ENCODE assay signal across 1 cellular context in the genomic region with DNA sequence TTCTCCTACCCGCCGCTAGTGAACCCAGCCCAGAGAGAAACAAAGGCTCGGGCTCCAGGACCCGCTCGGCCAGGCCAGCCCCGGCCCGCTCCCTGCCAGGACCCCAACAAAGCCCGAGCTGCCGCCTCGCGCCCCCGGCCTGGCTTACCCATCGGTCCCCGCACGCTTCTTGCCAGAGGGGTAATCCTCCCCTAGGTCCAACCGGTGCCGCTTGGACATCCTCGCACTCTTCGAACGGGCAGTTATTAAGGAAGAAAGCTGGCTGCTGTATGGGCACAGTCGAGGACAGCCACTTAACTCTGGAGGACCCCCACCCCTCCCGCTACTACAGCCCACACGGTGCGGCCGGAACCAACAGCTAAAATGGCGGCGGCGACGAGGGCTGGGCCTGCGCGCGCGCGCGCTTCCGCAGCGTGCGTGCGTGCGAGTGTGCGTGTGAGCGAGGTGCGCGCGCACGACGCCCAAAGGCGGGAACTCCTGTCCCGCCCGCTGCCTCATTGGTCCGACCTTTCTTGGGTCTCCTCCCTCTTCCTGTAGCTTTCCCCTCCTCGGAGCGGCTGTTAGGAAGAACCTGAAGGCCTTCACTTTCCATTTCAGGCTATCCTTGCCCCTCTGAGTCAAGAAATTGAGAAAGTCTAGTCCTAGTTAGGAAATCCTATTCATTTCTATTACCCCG.
TF ChIP-seq lines count a peak whose summit lies in the region.

A gene (minus strand): TSS at position 380 of the 676 bp plus-strand sequence. CDS start 161 bp downstream, at position 219.

TF ChIP-seq in GM12878, 131 proteins besides CTCF, POLR2A, EP300 and RAD21 (continued from another document and continues in another):
- TF ChIP-seq RCOR1 (conservative IDR thresholded peaks at IDR 0.05; ENCODE audit: low read depth, low read length) (no peak), ZBED1 (IDR thresholded peaks at IDR 0.05; ENCODE audit: borderline replicate concordance) (0 out of 2 replicates have a peak, but pooled peaks have one; percentile 53), RB1 (IDR thresholded peaks at IDR 0.05; ENCODE audit: borderline replicate concordance) (peak; percentile 88), SIN3A (IDR thresholded peaks at IDR 0.05; ENCODE audit: low read depth, low read length) (no peak; the same call in 1 of the 2 replicates), NFXL1 (IDR thresholded peaks at IDR 0.05; ENCODE audit: borderline replicate concordance) (no peak), BRCA1 (IDR thresholded peaks at IDR 0.05; ENCODE audit: low read depth, low read length) (no peak), BCL11A (IDR thresholded peaks at IDR 0.05; ENCODE audit: low read depth, low read length) (no peak), MEF2B (IDR thresholded peaks at IDR 0.05; ENCODE audit: partially characterized antibody, poor library complexity, severe bottlenecking) (peak; percentile 27), RBBP5 (conservative IDR thresholded peaks at IDR 0.05) (no peak), HCFC1 (IDR thresholded peaks at IDR 0.05; ENCODE audit: low read length) (peak; percentile 49; the same call in 1 of the 2 replicates), GATAD2B (conservative IDR thresholded peaks at IDR 0.05; ENCODE audit: low read depth) (peak; percentile 57; the same call in 1 of the 2 replicates), JUND (IDR thresholded peaks at IDR 0.05; ENCODE audit: low read depth, low read length) (no peak), KLF5 (IDR thresholded peaks at IDR 0.05; ENCODE audit: partially characterized antibody) (no peak), PML (IDR thresholded peaks at IDR 0.05; ENCODE audit: low read length) (peak; percentile 84), POLR2AphosphoS5 (IDR thresholded peaks at IDR 0.05; ENCODE audit: low read length) (peak; percentile 91), MYB (IDR thresholded peaks at IDR 0.05; ENCODE audit: borderline replicate concordance, low read depth, low read length) (0 out of 2 replicates have a peak, but pooled peaks have one; percentile 52), NR2F1 (conservative IDR thresholded peaks at IDR 0.05) (no peak), DPF2 (IDR thresholded peaks at IDR 0.05) (peak; percentile 18; the same call in 1 of the 2 replicates), YY1 (IDR thresholded peaks at IDR 0.05; ENCODE audit: low read depth, low read length) (peak; percentile 96), SMAD5 (IDR thresholded peaks at IDR 0.05; ENCODE audit: low read depth) (peak; percentile 56; the same call in 1 of the 2 replicates), PAX5 (IDR thresholded peaks at IDR 0.05; ENCODE audit: borderline replicate concordance, low read depth, low read length) (no peak), BACH1 (IDR thresholded peaks at IDR 0.05; ENCODE audit: borderline replicate concordance) (peak; percentile 9), SRF (IDR thresholded peaks at IDR 0.05; ENCODE audit: low read depth in 2 of 2, low read length in 2 of 2) (no peak), MYC (IDR thresholded peaks at IDR 0.05; ENCODE audit: insufficient read depth, insufficient read length, insufficient replicate concordance, low read length, severe bottlenecking) (peak; percentile 64), NRF1 (conservative IDR thresholded peaks at IDR 0.05; ENCODE audit: low read depth, low read length) (peak; percentile 61), CREM (IDR thresholded peaks at IDR 0.05; ENCODE audit: low read depth) (peak; percentile 62; the same call in 1 of the 2 replicates), HDGF (IDR thresholded peaks at IDR 0.05) (no peak), TAF1 (IDR thresholded peaks at IDR 0.05; ENCODE audit: borderline replicate concordance, low read depth, low read length) (peak; percentile 76), BHLHE40 (IDR thresholded peaks at IDR 0.05; ENCODE audit: borderline replicate concordance in 1 of 2, low read depth in 2 of 2, low read length in 1 of 2) (peak; percentile 39 to 78; a peak in 2 of 4 replicates), RUNX3 (IDR thresholded peaks at IDR 0.05; ENCODE audit: low read length) (peak; percentile 46; the same call in 1 of the 2 replicates), MTA3 (IDR thresholded peaks at IDR 0.05; ENCODE audit: borderline replicate concordance, low read length) (no peak)
- TF ChIP-seq, protein P1, sequence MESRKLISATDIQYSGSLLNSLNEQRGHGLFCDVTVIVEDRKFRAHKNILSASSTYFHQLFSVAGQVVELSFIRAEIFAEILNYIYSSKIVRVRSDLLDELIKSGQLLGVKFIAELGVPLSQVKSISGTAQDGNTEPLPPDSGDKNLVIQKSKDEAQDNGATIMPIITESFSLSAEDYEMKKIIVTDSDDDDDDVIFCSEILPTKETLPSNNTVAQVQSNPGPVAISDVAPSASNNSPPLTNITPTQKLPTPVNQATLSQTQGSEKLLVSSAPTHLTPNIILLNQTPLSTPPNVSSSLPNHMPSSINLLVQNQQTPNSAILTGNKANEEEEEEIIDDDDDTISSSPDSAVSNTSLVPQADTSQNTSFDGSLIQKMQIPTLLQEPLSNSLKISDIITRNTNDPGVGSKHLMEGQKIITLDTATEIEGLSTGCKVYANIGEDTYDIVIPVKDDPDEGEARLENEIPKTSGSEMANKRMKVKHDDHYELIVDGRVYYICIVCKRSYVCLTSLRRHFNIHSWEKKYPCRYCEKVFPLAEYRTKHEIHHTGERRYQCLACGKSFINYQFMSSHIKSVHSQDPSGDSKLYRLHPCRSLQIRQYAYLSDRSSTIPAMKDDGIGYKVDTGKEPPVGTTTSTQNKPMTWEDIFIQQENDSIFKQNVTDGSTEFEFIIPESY (IDR thresholded peaks at IDR 0.05): no peak
- TF ChIP-seq, protein P2, sequence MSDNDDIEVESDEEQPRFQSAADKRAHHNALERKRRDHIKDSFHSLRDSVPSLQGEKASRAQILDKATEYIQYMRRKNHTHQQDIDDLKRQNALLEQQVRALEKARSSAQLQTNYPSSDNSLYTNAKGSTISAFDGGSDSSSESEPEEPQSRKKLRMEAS (IDR thresholded peaks at IDR 0.05; ENCODE audit: low read depth, low read length): peak; percentile 18; the same call in 1 of the 2 replicates
- TF ChIP-seq, protein P3, sequence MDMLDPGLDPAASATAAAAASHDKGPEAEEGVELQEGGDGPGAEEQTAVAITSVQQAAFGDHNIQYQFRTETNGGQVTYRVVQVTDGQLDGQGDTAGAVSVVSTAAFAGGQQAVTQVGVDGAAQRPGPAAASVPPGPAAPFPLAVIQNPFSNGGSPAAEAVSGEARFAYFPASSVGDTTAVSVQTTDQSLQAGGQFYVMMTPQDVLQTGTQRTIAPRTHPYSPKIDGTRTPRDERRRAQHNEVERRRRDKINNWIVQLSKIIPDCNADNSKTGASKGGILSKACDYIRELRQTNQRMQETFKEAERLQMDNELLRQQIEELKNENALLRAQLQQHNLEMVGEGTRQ (IDR thresholded peaks at IDR 0.05; ENCODE audit: borderline replicate concordance, low read depth, low read length): no peak
- TF ChIP-seq, protein P4, sequence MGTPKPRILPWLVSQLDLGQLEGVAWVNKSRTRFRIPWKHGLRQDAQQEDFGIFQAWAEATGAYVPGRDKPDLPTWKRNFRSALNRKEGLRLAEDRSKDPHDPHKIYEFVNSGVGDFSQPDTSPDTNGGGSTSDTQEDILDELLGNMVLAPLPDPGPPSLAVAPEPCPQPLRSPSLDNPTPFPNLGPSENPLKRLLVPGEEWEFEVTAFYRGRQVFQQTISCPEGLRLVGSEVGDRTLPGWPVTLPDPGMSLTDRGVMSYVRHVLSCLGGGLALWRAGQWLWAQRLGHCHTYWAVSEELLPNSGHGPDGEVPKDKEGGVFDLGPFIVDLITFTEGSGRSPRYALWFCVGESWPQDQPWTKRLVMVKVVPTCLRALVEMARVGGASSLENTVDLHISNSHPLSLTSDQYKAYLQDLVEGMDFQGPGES (IDR thresholded peaks at IDR 0.05): 0 out of 2 replicates have a peak, but pooled peaks have one; percentile 3
- TF ChIP-seq, protein P5, sequence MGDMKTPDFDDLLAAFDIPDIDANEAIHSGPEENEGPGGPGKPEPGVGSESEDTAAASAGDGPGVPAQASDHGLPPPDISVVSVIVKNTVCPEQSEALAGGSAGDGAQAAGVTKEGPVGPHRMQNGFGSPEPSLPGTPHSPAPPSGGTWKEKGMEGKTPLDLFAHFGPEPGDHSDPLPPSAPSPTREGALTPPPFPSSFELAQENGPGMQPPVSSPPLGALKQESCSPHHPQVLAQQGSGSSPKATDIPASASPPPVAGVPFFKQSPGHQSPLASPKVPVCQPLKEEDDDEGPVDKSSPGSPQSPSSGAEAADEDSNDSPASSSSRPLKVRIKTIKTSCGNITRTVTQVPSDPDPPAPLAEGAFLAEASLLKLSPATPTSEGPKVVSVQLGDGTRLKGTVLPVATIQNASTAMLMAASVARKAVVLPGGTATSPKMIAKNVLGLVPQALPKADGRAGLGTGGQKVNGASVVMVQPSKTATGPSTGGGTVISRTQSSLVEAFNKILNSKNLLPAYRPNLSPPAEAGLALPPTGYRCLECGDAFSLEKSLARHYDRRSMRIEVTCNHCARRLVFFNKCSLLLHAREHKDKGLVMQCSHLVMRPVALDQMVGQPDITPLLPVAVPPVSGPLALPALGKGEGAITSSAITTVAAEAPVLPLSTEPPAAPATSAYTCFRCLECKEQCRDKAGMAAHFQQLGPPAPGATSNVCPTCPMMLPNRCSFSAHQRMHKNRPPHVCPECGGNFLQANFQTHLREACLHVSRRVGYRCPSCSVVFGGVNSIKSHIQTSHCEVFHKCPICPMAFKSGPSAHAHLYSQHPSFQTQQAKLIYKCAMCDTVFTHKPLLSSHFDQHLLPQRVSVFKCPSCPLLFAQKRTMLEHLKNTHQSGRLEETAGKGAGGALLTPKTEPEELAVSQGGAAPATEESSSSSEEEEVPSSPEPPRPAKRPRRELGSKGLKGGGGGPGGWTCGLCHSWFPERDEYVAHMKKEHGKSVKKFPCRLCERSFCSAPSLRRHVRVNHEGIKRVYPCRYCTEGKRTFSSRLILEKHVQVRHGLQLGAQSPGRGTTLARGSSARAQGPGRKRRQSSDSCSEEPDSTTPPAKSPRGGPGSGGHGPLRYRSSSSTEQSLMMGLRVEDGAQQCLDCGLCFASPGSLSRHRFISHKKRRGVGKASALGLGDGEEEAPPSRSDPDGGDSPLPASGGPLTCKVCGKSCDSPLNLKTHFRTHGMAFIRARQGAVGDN (IDR thresholded peaks at IDR 0.05): 0 out of 2 replicates have a peak, but pooled peaks have one; percentile 25
- TF ChIP-seq, protein P6, sequence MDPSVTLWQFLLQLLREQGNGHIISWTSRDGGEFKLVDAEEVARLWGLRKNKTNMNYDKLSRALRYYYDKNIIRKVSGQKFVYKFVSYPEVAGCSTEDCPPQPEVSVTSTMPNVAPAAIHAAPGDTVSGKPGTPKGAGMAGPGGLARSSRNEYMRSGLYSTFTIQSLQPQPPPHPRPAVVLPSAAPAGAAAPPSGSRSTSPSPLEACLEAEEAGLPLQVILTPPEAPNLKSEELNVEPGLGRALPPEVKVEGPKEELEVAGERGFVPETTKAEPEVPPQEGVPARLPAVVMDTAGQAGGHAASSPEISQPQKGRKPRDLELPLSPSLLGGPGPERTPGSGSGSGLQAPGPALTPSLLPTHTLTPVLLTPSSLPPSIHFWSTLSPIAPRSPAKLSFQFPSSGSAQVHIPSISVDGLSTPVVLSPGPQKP (IDR thresholded peaks at IDR 0.05; ENCODE audit: low read depth, low read length): no peak
- TF ChIP-seq, protein P7, sequence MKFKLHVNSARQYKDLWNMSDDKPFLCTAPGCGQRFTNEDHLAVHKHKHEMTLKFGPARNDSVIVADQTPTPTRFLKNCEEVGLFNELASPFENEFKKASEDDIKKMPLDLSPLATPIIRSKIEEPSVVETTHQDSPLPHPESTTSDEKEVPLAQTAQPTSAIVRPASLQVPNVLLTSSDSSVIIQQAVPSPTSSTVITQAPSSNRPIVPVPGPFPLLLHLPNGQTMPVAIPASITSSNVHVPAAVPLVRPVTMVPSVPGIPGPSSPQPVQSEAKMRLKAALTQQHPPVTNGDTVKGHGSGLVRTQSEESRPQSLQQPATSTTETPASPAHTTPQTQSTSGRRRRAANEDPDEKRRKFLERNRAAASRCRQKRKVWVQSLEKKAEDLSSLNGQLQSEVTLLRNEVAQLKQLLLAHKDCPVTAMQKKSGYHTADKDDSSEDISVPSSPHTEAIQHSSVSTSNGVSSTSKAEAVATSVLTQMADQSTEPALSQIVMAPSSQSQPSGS (IDR thresholded peaks at IDR 0.05; ENCODE audit: low read length): no peak
- TF ChIP-seq, protein P8, sequence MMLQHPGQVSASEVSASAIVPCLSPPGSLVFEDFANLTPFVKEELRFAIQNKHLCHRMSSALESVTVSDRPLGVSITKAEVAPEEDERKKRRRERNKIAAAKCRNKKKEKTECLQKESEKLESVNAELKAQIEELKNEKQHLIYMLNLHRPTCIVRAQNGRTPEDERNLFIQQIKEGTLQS (IDR thresholded peaks at IDR 0.05; ENCODE audit: borderline replicate concordance, extremely low read depth, low read depth, low read length): no peak
- TF ChIP-seq, protein P9, sequence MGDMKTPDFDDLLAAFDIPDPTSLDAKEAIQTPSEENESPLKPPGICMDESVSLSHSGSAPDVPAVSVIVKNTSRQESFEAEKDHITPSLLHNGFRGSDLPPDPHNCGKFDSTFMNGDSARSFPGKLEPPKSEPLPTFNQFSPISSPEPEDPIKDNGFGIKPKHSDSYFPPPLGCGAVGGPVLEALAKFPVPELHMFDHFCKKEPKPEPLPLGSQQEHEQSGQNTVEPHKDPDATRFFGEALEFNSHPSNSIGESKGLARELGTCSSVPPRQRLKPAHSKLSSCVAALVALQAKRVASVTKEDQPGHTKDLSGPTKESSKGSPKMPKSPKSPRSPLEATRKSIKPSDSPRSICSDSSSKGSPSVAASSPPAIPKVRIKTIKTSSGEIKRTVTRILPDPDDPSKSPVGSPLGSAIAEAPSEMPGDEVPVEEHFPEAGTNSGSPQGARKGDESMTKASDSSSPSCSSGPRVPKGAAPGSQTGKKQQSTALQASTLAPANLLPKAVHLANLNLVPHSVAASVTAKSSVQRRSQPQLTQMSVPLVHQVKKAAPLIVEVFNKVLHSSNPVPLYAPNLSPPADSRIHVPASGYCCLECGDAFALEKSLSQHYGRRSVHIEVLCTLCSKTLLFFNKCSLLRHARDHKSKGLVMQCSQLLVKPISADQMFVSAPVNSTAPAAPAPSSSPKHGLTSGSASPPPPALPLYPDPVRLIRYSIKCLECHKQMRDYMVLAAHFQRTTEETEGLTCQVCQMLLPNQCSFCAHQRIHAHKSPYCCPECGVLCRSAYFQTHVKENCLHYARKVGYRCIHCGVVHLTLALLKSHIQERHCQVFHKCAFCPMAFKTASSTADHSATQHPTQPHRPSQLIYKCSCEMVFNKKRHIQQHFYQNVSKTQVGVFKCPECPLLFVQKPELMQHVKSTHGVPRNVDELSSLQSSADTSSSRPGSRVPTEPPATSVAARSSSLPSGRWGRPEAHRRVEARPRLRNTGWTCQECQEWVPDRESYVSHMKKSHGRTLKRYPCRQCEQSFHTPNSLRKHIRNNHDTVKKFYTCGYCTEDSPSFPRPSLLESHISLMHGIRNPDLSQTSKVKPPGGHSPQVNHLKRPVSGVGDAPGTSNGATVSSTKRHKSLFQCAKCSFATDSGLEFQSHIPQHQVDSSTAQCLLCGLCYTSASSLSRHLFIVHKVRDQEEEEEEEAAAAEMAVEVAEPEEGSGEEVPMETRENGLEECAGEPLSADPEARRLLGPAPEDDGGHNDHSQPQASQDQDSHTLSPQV (IDR thresholded peaks at IDR 0.05): no peak
- TF ChIP-seq, protein P10, sequence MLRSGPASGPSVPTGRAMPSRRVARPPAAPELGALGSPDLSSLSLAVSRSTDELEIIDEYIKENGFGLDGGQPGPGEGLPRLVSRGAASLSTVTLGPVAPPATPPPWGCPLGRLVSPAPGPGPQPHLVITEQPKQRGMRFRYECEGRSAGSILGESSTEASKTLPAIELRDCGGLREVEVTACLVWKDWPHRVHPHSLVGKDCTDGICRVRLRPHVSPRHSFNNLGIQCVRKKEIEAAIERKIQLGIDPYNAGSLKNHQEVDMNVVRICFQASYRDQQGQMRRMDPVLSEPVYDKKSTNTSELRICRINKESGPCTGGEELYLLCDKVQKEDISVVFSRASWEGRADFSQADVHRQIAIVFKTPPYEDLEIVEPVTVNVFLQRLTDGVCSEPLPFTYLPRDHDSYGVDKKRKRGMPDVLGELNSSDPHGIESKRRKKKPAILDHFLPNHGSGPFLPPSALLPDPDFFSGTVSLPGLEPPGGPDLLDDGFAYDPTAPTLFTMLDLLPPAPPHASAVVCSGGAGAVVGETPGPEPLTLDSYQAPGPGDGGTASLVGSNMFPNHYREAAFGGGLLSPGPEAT (IDR thresholded peaks at IDR 0.05; ENCODE audit: low read depth): no peak
